14 cellular contexts compared by ENCODE assay signal in the genomic region with DNA sequence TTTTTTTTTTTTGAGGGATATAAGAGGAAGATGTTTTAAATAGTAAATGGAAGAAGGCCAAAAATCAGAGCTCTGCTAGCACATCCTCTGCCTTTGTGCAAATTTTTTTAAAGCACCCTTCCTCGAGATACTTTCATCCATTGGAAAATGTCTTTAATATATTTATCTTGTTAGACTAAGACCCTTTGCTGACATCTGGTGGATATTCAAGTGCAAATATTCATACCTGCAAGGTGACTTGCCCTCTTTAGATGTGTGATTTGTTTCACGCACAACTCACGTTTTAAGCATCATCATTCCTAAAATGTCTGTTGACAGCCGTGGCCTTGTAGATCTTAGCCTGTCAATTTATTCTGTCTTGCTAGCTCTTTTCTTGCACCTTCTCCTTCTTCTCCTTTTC.
DNase-seq lines count a peak whose midpoint lies in the region; TF ChIP-seq lines count a peak whose summit lies in the region.
"Had no signal": no experiment of that assay in that cellular context is flagged by ENCODE, and none has a peak within 500 bp of the region (broad histone marks: within the 10 kb centered on the region; RNA-seq: fewer than 3 reads in every experiment).

No MANE protein-coding gene starts in this region.

- H3K27me3 Mint-ChIP-seq in progenitor cell of endocrine pancreas = peaks cover 13% of the 10 kb centered on the region

- DNase-seq in NCI-H1105 treated with DMSO at 0.1 percent for 48 hours (lab: John Stamatoyannopoulos, UW) = peak; percentile 21
- DNase-seq in NCI-H1105 (lab: John Stamatoyannopoulos, UW) = no peak
- peak; percentile 20 for DNase-seq in NCI-H2227 (lab: John Stamatoyannopoulos, UW; ENCODE audit: unreplicated experiment)
- DNase-seq in cerebellum (ENCODE audit: low spot score) = peak; percentile 20
- no peak for DNase-seq in progenitor cell of endocrine pancreas (ENCODE audit: low spot score, unreplicated experiment)
- DNase-seq in SHP77 treated with DMSO at 0.1 percent for 48 hours (lab: John Stamatoyannopoulos, UW) = no peak
- no peak for DNase-seq in activated effector memory CD4-positive, alpha-beta T cell treated with Interleukin-2 at 50 U/mL for 16 hours
- no peak for DNase-seq in NCI-H1436 treated with DMSO at 0.1 percent for 48 hours (lab: John Stamatoyannopoulos, UW)
- DNase-seq: activated CD4-positive, alpha-beta memory T cell treated with anti-CD3 and anti-CD28 coated beads, Interleukin-2, amount 10 ng/mL, durations not matched to agents 7 days and 5 days; CD8-positive, alpha-beta T cell; GDM1; KG1; naive B cell; stimulated activated CD4-positive, alpha-beta T cell treated with anti-CD3 and anti-CD28 coated beads, Interleukin-15, amount 100 ng/mL, for 24 hours had no signal

- no peak overlapping the region for H3K27ac Mint-ChIP-seq in progenitor cell of endocrine pancreas
- H3K27ac Mint-ChIP-seq: activated CD4-positive, alpha-beta memory T cell treated with anti-CD3 and anti-CD28 coated beads, Interleukin-2, amount 10 ng/mL, durations not matched to agents 7 days and 5 days; CD8-positive, alpha-beta T cell had no signal

- H3K4me1 Mint-ChIP-seq in progenitor cell of endocrine pancreas (ENCODE audit: low read depth) = no peaks in the 10 kb centered on the region
- H3K4me1 Mint-ChIP-seq: activated CD4-positive, alpha-beta memory T cell treated with anti-CD3 and anti-CD28 coated beads, Interleukin-2, amount 10 ng/mL, durations not matched to agents 7 days and 5 days; naive B cell had no signal

- no peaks in the 10 kb centered on the region for H3K36me3 Mint-ChIP-seq in progenitor cell of endocrine pancreas (ENCODE audit: insufficient read depth)
- H3K36me3 Mint-ChIP-seq: CD8-positive, alpha-beta T cell; naive B cell had no signal

- peak; percentile 31 for TF ChIP-seq CTCF in progenitor cell of endocrine pancreas (IDR thresholded peaks at IDR 0.05; ENCODE audit: unreplicated experiment)

- H3K9me3 Mint-ChIP-seq in progenitor cell of endocrine pancreas (ENCODE audit: low read depth) = peaks cover 4% of the 10 kb centered on the region
- H3K9me3 Mint-ChIP-seq: activated CD4-positive, alpha-beta memory T cell treated with anti-CD3 and anti-CD28 coated beads, Interleukin-2, amount 10 ng/mL, durations not matched to agents 7 days and 5 days; CD8-positive, alpha-beta T cell had no signal

- no peak overlapping the region for H3K4me3 Mint-ChIP-seq in progenitor cell of endocrine pancreas (ENCODE audit: low read depth)
- H3K4me3 Mint-ChIP-seq: activated CD4-positive, alpha-beta memory T cell treated with anti-CD3 and anti-CD28 coated beads, Interleukin-2, amount 10 ng/mL, durations not matched to agents 7 days and 5 days; CD8-positive, alpha-beta T cell; naive B cell had no signal

Comparison
In these comparisons a context has a peak if more than half of its experiments do, and no peak if none do; other contexts are left out.
1. DNase-seq: peak in NCI-H1105 treated with DMSO at 0.1 percent for 48 hours (single experiment), NCI-H2227 (single experiment) and cerebellum (single experiment); none in NCI-H1105 (single experiment), progenitor cell of endocrine pancreas (single experiment), SHP77 treated with DMSO at 0.1 percent for 48 hours (single experiment), activated effector memory CD4-positive, alpha-beta T cell treated with Interleukin-2 at 50 U/mL for 16 hours (single experiment) and NCI-H1436 treated with DMSO at 0.1 percent for 48 hours (single experiment).